18 cellular contexts compared by ENCODE assay signal in the genomic region with DNA sequence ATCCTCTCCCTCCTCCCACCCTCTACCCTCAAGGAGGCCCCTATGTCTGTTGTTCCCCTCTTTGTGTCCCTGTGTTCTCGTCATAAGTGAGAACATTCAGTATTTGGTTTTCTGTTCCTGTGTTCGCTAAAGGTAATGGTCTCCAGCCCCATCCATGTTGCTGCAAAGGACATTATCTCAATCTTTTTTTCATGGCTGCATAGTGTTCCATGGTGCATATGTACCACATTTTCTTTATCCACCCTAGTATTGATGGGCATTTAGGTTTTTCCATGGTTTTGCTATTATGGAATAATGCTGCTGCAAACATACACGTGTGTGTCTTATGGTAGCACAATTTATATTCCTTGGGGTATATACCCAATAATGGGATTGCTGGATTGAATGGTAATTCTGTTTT. TPM values are rescaled to one million over a fixed set of nuclear protein-coding genes. Genes with fewer than 3 reads are reported as not detected.
DNase-seq lines count a peak whose midpoint lies in the region; ATAC-seq and TF ChIP-seq lines count a peak whose summit lies in the region.
"Had no signal": no experiment of that assay in that cellular context is flagged by ENCODE, and none has a peak within 500 bp of the region (broad histone marks: within the 10 kb centered on the region; RNA-seq: fewer than 3 reads in every experiment).

No MANE protein-coding gene starts in this region.

- H3K9me3 Mint-ChIP-seq in activated naive CD4-positive, alpha-beta T cell treated with anti-CD3 and anti-CD28 coated beads, Interleukin-2, amount 10 ng/mL, durations not matched to agents 7 days and 5 days = no peaks in the 10 kb centered on the region
- no peaks in the 10 kb centered on the region for H3K9me3 Mint-ChIP-seq in CD4-positive, CD25-positive, alpha-beta regulatory T cell
- no peaks in the 10 kb centered on the region for H3K9me3 Mint-ChIP-seq in naive thymus-derived CD8-positive, alpha-beta T cell

- peak overlapping the region; percentile 11 for H3K27ac Mint-ChIP-seq in activated naive CD4-positive, alpha-beta T cell treated with anti-CD3 and anti-CD28 coated beads, Interleukin-2, amount 10 ng/mL, durations not matched to agents 7 days and 5 days
- peak overlapping the region in 1 of 3 donors; percentile 51 for H3K27ac Mint-ChIP-seq in CD4-positive, CD25-positive, alpha-beta regulatory T cell
- peak overlapping the region in 6 of 10 donors; percentile 12 to 79 (median 33) for H3K27ac Mint-ChIP-seq in naive thymus-derived CD8-positive, alpha-beta T cell

- ATAC-seq in CD4-positive, CD25-positive, alpha-beta regulatory T cell (ENCODE audit: low read depth in 2 of 2) = no peak
- no peak for ATAC-seq in naive thymus-derived CD8-positive, alpha-beta T cell

- no peak overlapping the region for H3K27ac ChIP-seq in CD4-positive, CD25-positive, alpha-beta regulatory T cell (ENCODE audit: insufficient read depth, low read length, poor library complexity, severe bottlenecking)
- H3K27ac ChIP-seq in HEK293 (ENCODE audit: extremely low read depth, low read depth, low read length) = no peak overlapping the region

- peaks cover 35% of the 10 kb centered on the region for H3K4me1 Mint-ChIP-seq in activated naive CD4-positive, alpha-beta T cell treated with anti-CD3 and anti-CD28 coated beads, Interleukin-2, amount 10 ng/mL, durations not matched to agents 7 days and 5 days
- H3K4me1 Mint-ChIP-seq in CD4-positive, CD25-positive, alpha-beta regulatory T cell = peaks cover 36 to 69% (median 56%) of the 10 kb centered on the region in 4 donors
- peaks cover 32 to 59% (median 54%) of the 10 kb centered on the region in 4 donors for H3K4me1 Mint-ChIP-seq in naive thymus-derived CD8-positive, alpha-beta T cell

- H3K27me3 Mint-ChIP-seq in activated naive CD4-positive, alpha-beta T cell treated with anti-CD3 and anti-CD28 coated beads, Interleukin-2, amount 10 ng/mL, durations not matched to agents 7 days and 5 days = no peaks in the 10 kb centered on the region
- H3K27me3 Mint-ChIP-seq in CD4-positive, CD25-positive, alpha-beta regulatory T cell = no peaks in the 10 kb centered on the region
- no peaks in the 10 kb centered on the region for H3K27me3 Mint-ChIP-seq in naive thymus-derived CD8-positive, alpha-beta T cell

- CTCF ChIA-PET in activated naive CD4-positive, alpha-beta T cell treated with anti-CD3 and anti-CD28 coated beads, Interleukin-2, amount 10 ng/mL, durations not matched to agents 7 days and 5 days (lab: Charles Lee) = interaction anchor here (0.6 to 1.7 kb wide), 6 partner anchors 7 to 96 kb away, joined by 3 to 6 read pairs (median 3); no protein-coding TSS in a partner anchor
- CTCF ChIA-PET in HEK293 (lab: Yijun Ruan, JAX) = interaction anchor here (1.1 to 1.3 kb wide), 2 partner anchors 8 to 17 kb away, joined by 4 to 10 read pairs; no protein-coding TSS in a partner anchor

- no peaks in the 10 kb centered on the region for H3K27me3 ChIP-seq in CD4-positive, CD25-positive, alpha-beta regulatory T cell (ENCODE audit: control insufficient read depth, insufficient read depth, low read length)

- no peak for TF ChIP-seq CTCF in HEK293 (tag by site-specific recombination; IDR thresholded peaks at IDR 0.05)

- H3K4me1 ChIP-seq in CD4-positive, CD25-positive, alpha-beta regulatory T cell (ENCODE audit: control insufficient read depth, insufficient read depth, low read length, poor library complexity, severe bottlenecking) = peaks cover 20% of the 10 kb centered on the region
- no peaks in the 10 kb centered on the region for H3K4me1 ChIP-seq in HEK293 (ENCODE audit: control insufficient read depth, insufficient read depth, low read length)

- no peak overlapping the region for H3K4me3 Mint-ChIP-seq in activated naive CD4-positive, alpha-beta T cell treated with anti-CD3 and anti-CD28 coated beads, Interleukin-2, amount 10 ng/mL, durations not matched to agents 7 days and 5 days
- peak overlapping the region in 3 of 4 donors; percentile 6 to 54 (median 33) for H3K4me3 Mint-ChIP-seq in CD4-positive, CD25-positive, alpha-beta regulatory T cell
- peak overlapping the region in 2 of 10 donors; percentile 5 to 19 for H3K4me3 Mint-ChIP-seq in naive thymus-derived CD8-positive, alpha-beta T cell

- H3K36me3 Mint-ChIP-seq in activated naive CD4-positive, alpha-beta T cell treated with anti-CD3 and anti-CD28 coated beads, Interleukin-2, amount 10 ng/mL, durations not matched to agents 7 days and 5 days = peaks cover 59% of the 10 kb centered on the region
- H3K36me3 Mint-ChIP-seq in CD4-positive, CD25-positive, alpha-beta regulatory T cell = peaks cover 46% of the 10 kb centered on the region
- H3K36me3 Mint-ChIP-seq in naive thymus-derived CD8-positive, alpha-beta T cell = peaks cover 6 to 81% (median 34%) of the 10 kb centered on the region in 3 donors

- H3K4me3 ChIP-seq in CD4-positive, CD25-positive, alpha-beta regulatory T cell (ENCODE audit: low read depth, low read length) = peak overlapping the region; percentile 41
- H3K4me3 ChIP-seq in HEK293 (ENCODE audit: low read depth, low read length) = no peak overlapping the region

- no peak for DNase-seq in activated naive CD4-positive, alpha-beta T cell treated with anti-CD3 and anti-CD28 coated beads, Interleukin-2, amount 10 ng/mL, durations not matched to agents 7 days and 5 days
- DNase-seq in activated naive CD4-positive, alpha-beta T cell treated with anti-CD3 and anti-CD28 coated beads, Interleukin-2, amount 50 U/mL, for 16 hours = no peak
- DNase-seq in CD4-positive, CD25-positive, alpha-beta regulatory T cell = no peak
- no peak for DNase-seq in naive thymus-derived CD8-positive, alpha-beta T cell
- no peak for DNase-seq in AML-193 (lab: John Stamatoyannopoulos, UW)
- DNase-seq in NCI-H2081 (lab: John Stamatoyannopoulos, UW) = no peak
- DNase-seq: ACHN, DMS79 treated with DMSO at 0.1 percent for 48 hours, H7, IMR-90, Kasumi-1, MM.1S, NCI-H1092, NCI-H1436 treated with DMSO at 0.1 percent for 48 hours, NCI-H2029, NCI-H2171, NCI-H526 had no signal

- H3K36me3 ChIP-seq in CD4-positive, CD25-positive, alpha-beta regulatory T cell (ENCODE audit: control insufficient read depth, insufficient read depth, low read length) = peaks cover 78% of the 10 kb centered on the region
- peaks cover 58 to 61% of the 10 kb centered on the region in 2 experiments for H3K36me3 ChIP-seq in HEK293 (ENCODE audit: control insufficient read depth in 2 of 2, insufficient read depth in 1 of 2, low read length in 2 of 2)

- POLR2A ChIA-PET in HEK293 (lab: Yijun Ruan, JAX) = interaction anchor here (1.8 kb wide), 1 partner anchor 9 kb away, joined by 5 read pairs; no protein-coding TSS in a partner anchor
- POLR2A ChIA-PET in naive thymus-derived CD8-positive, alpha-beta T cell (lab: Charles Lee) = no interaction called here

- H3K9me3 ChIP-seq in CD4-positive, CD25-positive, alpha-beta regulatory T cell (ENCODE audit: control insufficient read depth in 2 of 2, low read length in 2 of 2) = no peaks in the 10 kb centered on the region
- H3K9me3 ChIP-seq in HEK293 (ENCODE audit: control insufficient read depth, insufficient read depth, low read depth, low read length) = no peaks in the 10 kb centered on the region

TF ChIP-seq in HEK293, 187 proteins besides CTCF, POLR2A, EP300 and RAD21:
- TF ChIP-seq ZNF146 (tag by site-specific recombination; IDR thresholded peaks at IDR 0.05) (peak; percentile 96), ZNF341 (tag by site-specific recombination; IDR thresholded peaks at IDR 0.05; ENCODE audit: low read depth) (no peak), KLF7 (tag by site-specific recombination; IDR thresholded peaks at IDR 0.05; ENCODE audit: borderline replicate concordance) (no peak)

RNA-seq across cellular contexts. Expression of gene PUM2, which starts 33.0 kb away (rescaled TPM):
- total RNA-seq in CD4-positive, CD25-positive, alpha-beta regulatory T cell = 131 TPM
- 10 to 100 TPM; 15.1 to 19.9 (median 18.9) TPM for polyA plus RNA-seq in CD4-positive, CD25-positive, alpha-beta regulatory T cell
- total RNA-seq in naive thymus-derived CD8-positive, alpha-beta T cell = 100 to 1,000 TPM; 175 to 177 TPM
- polyA plus RNA-seq in naive thymus-derived CD8-positive, alpha-beta T cell = 10 to 100 TPM; 17.1 to 19.0 (median 18.0) TPM
